Comparison of ENCODE assay signal across 1 cellular context in genomic region chr3:49723631-49724551, GRCh38.
TF ChIP-seq lines count a peak whose summit lies in the region.

Gene GMPPB (minus strand): TSS chr3:49723951. CDS start chr3:49723726, 225 bp downstream.

TF ChIP-seq in HCT116, 20 proteins besides CTCF, POLR2A, EP300 and RAD21 (continued from another document):
- TF ChIP-seq EZH2 (IDR thresholded peaks at IDR 0.05), result no peak
- peak; percentile 78 for TF ChIP-seq POLR2AphosphoS5 (IDR thresholded peaks at IDR 0.05; ENCODE audit: low read depth, low read length)
- no peak for TF ChIP-seq SRF (IDR thresholded peaks at IDR 0.05; ENCODE audit: low read depth)
- no peak for TF ChIP-seq MAX (IDR thresholded peaks at IDR 0.05)
- no peak for TF ChIP-seq SP1 (IDR thresholded peaks at IDR 0.05; ENCODE audit: low read depth)
- no peak for TF ChIP-seq ATF3 (IDR thresholded peaks at IDR 0.05)
